8 cellular contexts compared by ENCODE assay signal in genomic region chr2:69641887-69642708, GRCh38. TPM values are rescaled to one million over a fixed set of nuclear protein-coding genes. Genes with fewer than 3 reads are reported as not detected.
DNase-seq lines count a peak whose midpoint lies in the region; ATAC-seq and TF ChIP-seq lines count a peak whose summit lies in the region.

No MANE protein-coding gene starts in this region.

- H3K4me3 ChIP-seq in iPS-18a (ENCODE audit: low read length) (peak overlapping the region; percentile 96), spleen (peak overlapping the region; percentile 68 to 93 (median 86))

- peaks cover 27% of the 10 kb centered on the region for H3K4me1 ChIP-seq in iPS-18a (ENCODE audit: control insufficient read depth, low read depth, low read length)
- H3K4me1 ChIP-seq in spleen = peaks cover 31 to 88% (median 72%) of the 10 kb centered on the region in 6 donors

- no peak for TF ChIP-seq POLR2A in spleen (IDR thresholded peaks at IDR 0.05)

- H3K9me3 Mint-ChIP-seq in HFFc6 = no peaks in the 10 kb centered on the region
- no peaks in the 10 kb centered on the region for H3K9me3 Mint-ChIP-seq in activated T-helper 17 cell treated with anti-CD3 and anti-CD28 coated beads, Interleukin-2, amount 50 U/mL, for 72 hours

- TF ChIP-seq CTCF in HFFc6 (IDR thresholded peaks at IDR 0.05) = no peak
- no peak for TF ChIP-seq CTCF in spleen (IDR thresholded peaks at IDR 0.05 in 8 of 11, conservative IDR thresholded peaks at IDR 0.05 in 3 of 11)
- TF ChIP-seq CTCF in GM13976 (IDR thresholded peaks at IDR 0.05; ENCODE audit: borderline replicate concordance, control extremely low read depth, extremely low read depth, insufficient read depth, missing control alignments) = no peak

- in situ Hi-C loops in GM13976 (cut with MboI; ENCODE audit: low sequenced_read_pairs, unreplicated experiment) = no loop called here

- H3K27me3 ChIP-seq in iPS-18a (ENCODE audit: control insufficient read depth, insufficient read depth, low read length) = peaks cover 9% of the 10 kb centered on the region
- peaks cover 0 to 34% (median 0%) of the 10 kb centered on the region in 7 donors for H3K27me3 ChIP-seq in spleen (replicated peaks in 1 of 7)

- ATAC-seq in activated T-helper 17 cell treated with anti-CD3 and anti-CD28 coated beads, Interleukin-2, amount 50 U/mL, for 72 hours (replicated peaks) = no peak
- ATAC-seq in GM18511 (IDR thresholded peaks at IDR 0.05; ENCODE audit: unreplicated experiment) (no peak), HG03442 (IDR thresholded peaks at IDR 0.05; ENCODE audit: unreplicated experiment) (no peak), GM21381 (IDR thresholded peaks at IDR 0.05; ENCODE audit: unreplicated experiment) (no peak)

- H3K27me3 Mint-ChIP-seq in HFFc6 (ENCODE audit: insufficient read depth) = no peaks in the 10 kb centered on the region; the same call in none of the 2 replicates
- H3K27me3 Mint-ChIP-seq in activated T-helper 17 cell treated with anti-CD3 and anti-CD28 coated beads, Interleukin-2, amount 50 U/mL, for 72 hours = no peaks in the 10 kb centered on the region

- peak overlapping the region; percentile 95 for H3K4me3 Mint-ChIP-seq in HFFc6
- peak overlapping the region; percentile 97 for H3K4me3 Mint-ChIP-seq in activated T-helper 17 cell treated with anti-CD3 and anti-CD28 coated beads, Interleukin-2, amount 50 U/mL, for 72 hours

- WGBS in spleen, 5 donors = 29 to 38% (median 31%) methylated on average over 12 of the region's 12 CpGs

- DNase-seq in HFFc6 (no peak), spleen (no peak), GM13976 (ENCODE audit: low spot score) (no peak)

- H3K36me3 ChIP-seq in iPS-18a (ENCODE audit: control insufficient read depth, low read depth, low read length) (no peaks in the 10 kb centered on the region), spleen (peaks cover 0 to 12% (median 0%) of the 10 kb centered on the region in 6 donors)

- H3K9me3 ChIP-seq in iPS-18a (ENCODE audit: control insufficient read depth, low read depth, low read length) = no peaks in the 10 kb centered on the region
- H3K9me3 ChIP-seq in spleen = no peaks in the 10 kb centered on the region

- H3K27ac ChIP-seq in iPS-18a (ENCODE audit: low read length) = no peak overlapping the region
- H3K27ac ChIP-seq in spleen = peak overlapping the region; percentile 87 to 98 (median 96)

- H3K36me3 Mint-ChIP-seq in HFFc6 (ENCODE audit: low read depth) = peaks cover 50% of the 10 kb centered on the region
- peaks cover 69% of the 10 kb centered on the region for H3K36me3 Mint-ChIP-seq in activated T-helper 17 cell treated with anti-CD3 and anti-CD28 coated beads, Interleukin-2, amount 50 U/mL, for 72 hours (ENCODE audit: low read depth)

- H3K4me1 Mint-ChIP-seq in HFFc6 (ENCODE audit: low read depth) = peaks cover 72% of the 10 kb centered on the region
- H3K4me1 Mint-ChIP-seq in activated T-helper 17 cell treated with anti-CD3 and anti-CD28 coated beads, Interleukin-2, amount 50 U/mL, for 72 hours = peaks cover 59% of the 10 kb centered on the region

- peak overlapping the region; percentile 94 for H3K27ac Mint-ChIP-seq in HFFc6
- H3K27ac Mint-ChIP-seq in activated T-helper 17 cell treated with anti-CD3 and anti-CD28 coated beads, Interleukin-2, amount 50 U/mL, for 72 hours = peak overlapping the region; percentile 98

- H3K9ac ChIP-seq in iPS-18a (ENCODE audit: low read length) = peak overlapping the region; percentile 78

- intact Hi-C loops in spleen (cut with DNase I; ENCODE audit: low total_unique reads) = no loop called here

RNA-seq across cellular contexts. Expression of gene AAK1, which starts 1.4 kb away (rescaled TPM):
- 100 to 1,000 TPM in 5 of 6 experiments, 10 to 100 TPM in 1; 96.6 to 123 (median 108) TPM for total RNA-seq in HFFc6 (2021; fragmentation: NEBNext Ultra II Directional; extraction: Animal tissue kit (Norgen Biotek cat#: 25700))
- total RNA-seq in activated T-helper 17 cell treated with anti-CD3 and anti-CD28 coated beads, Interleukin-2, amount 50 U/mL, for 72 hours = 100 to 1,000 TPM in 1 of 2 donors, 10 to 100 TPM in 1; 94.3 to 203 TPM
- total RNA-seq in spleen = 10 to 100 TPM; 57.7 to 95.1 (median 88.4) TPM
- 10 to 100 TPM in 2 of 3 donors, 1 to 10 TPM in 1; 8.3 to 29.9 (median 10.9) TPM for polyA plus RNA-seq in spleen
